Comparison of ENCODE assay signal across 1 cellular context in genomic region chr16:58249780-58250478, GRCh38.
TF ChIP-seq lines count a peak whose summit lies in the region.

No MANE protein-coding gene starts in this region.

TF ChIP-seq in K562, 482 proteins besides CTCF, POLR2A, EP300 and RAD21 (continued from another document and continues in another):
- TF ChIP-seq ZNF263 (CRISPR knock-in tag; IDR thresholded peaks at IDR 0.05; ENCODE audit: borderline replicate concordance) (no peak), BHLHE40 (IDR thresholded peaks at IDR 0.05; ENCODE audit: low read length) (peak; percentile 21; the same call in 1 of the 2 replicates), RBM25 (IDR thresholded peaks at IDR 0.05; ENCODE audit: low read depth, low read length, severe bottlenecking) (peak; percentile 51), HDAC1 (IDR thresholded peaks at IDR 0.05) (peak in 1 of 2 experiments; percentile 98; a peak in 3 of 4 replicates), PKNOX1 (IDR thresholded peaks at IDR 0.05) (peak; percentile 72), ZNF699 (CRISPR knock-in tag; IDR thresholded peaks at IDR 0.05; ENCODE audit: insufficient replicate concordance) (no peak), MXI1 (IDR thresholded peaks at IDR 0.05; ENCODE audit: low read depth, low read length) (peak; percentile 98), CBX1 (IDR thresholded peaks at IDR 0.05; ENCODE audit: low read depth) (0 out of 2 replicates have a peak, but pooled peaks have one; percentile 24), RBM22 (IDR thresholded peaks at IDR 0.05; ENCODE audit: low read depth, low read length, poor library complexity, severe bottlenecking) (peak; percentile 100), TEAD2 (tag; IDR thresholded peaks at IDR 0.05) (no peak), BMI1 (IDR thresholded peaks at IDR 0.05; ENCODE audit: low read length) (peak; percentile 93), EGR1 (conservative IDR thresholded peaks at IDR 0.05) (0 out of 2 replicates have a peak, but pooled peaks have one; percentile 3), SUPT5H (IDR thresholded peaks at IDR 0.05) (peak; percentile 61), MTA3 (IDR thresholded peaks at IDR 0.05; ENCODE audit: borderline replicate concordance) (peak; percentile 67; the same call in 1 of the 2 replicates), CTBP1 (IDR thresholded peaks at IDR 0.05; ENCODE audit: borderline replicate concordance) (peak; percentile 75; the same call in 1 of the 2 replicates), TCF3 (CRISPR knock-in tag; IDR thresholded peaks at IDR 0.05) (no peak; the same call in 1 of the 2 replicates), NBN (IDR thresholded peaks at IDR 0.05; ENCODE audit: low read depth) (peak; percentile 51; the same call in 1 of the 2 replicates), MLLT1 (IDR thresholded peaks at IDR 0.05) (no peak), ZNF395 (CRISPR knock-in tag; IDR thresholded peaks at IDR 0.05) (peak; percentile 73; the same call in 1 of the 2 replicates), RBFOX2 (IDR thresholded peaks at IDR 0.05; ENCODE audit: low read depth, low read length) (peak; percentile 75), HNRNPH1 (optimal IDR thresholded peaks at IDR 0.05; ENCODE audit: low read depth, low read length) (no peak), PHF20 (IDR thresholded peaks at IDR 0.05; ENCODE audit: partially characterized antibody) (peak; percentile 92), MNT (conservative IDR thresholded peaks at IDR 0.05) (peak; percentile 86 to 95), TAF15 (IDR thresholded peaks at IDR 0.05; ENCODE audit: low read depth, low read length) (no peak), MYC (IDR thresholded peaks at IDR 0.05; ENCODE audit: low read depth, low read length) (no peak), MYC (CRISPR knock-in tag; IDR thresholded peaks at IDR 0.05; ENCODE audit: borderline replicate concordance, low read depth) (no peak), ESRRA (IDR thresholded peaks at IDR 0.05; ENCODE audit: borderline replicate concordance, low read depth) (no peak), GABPB1 (CRISPR knock-in tag; IDR thresholded peaks at IDR 0.05) (peak; percentile 34; the same call in 1 of the 2 replicates), SRF (CRISPR knock-in tag; IDR thresholded peaks at IDR 0.05) (0 out of 4 replicates have a peak, but pooled peaks of 1 of the 2 experiments have one; percentile 21), ZBTB7A (IDR thresholded peaks at IDR 0.05; ENCODE audit: borderline replicate concordance, control insufficient read depth, low read depth, low read length) (peak; percentile 6; the same call in 1 of the 2 replicates), CSDE1 (IDR thresholded peaks at IDR 0.05) (peak in 1 of 2 experiments; percentile 95; a peak in 2 of 4 replicates), MAZ (CRISPR knock-in tag; conservative IDR thresholded peaks at IDR 0.05 in 1 of 2, IDR thresholded peaks at IDR 0.05 in 1 of 2) (peak; percentile 74 to 84; a peak in 2 of 4 replicates), ZBTB17 (CRISPR knock-in tag; IDR thresholded peaks at IDR 0.05) (0 out of 2 replicates have a peak, but pooled peaks have one; percentile 56), HCFC1 (IDR thresholded peaks at IDR 0.05; ENCODE audit: low read depth, low read length) (peak; percentile 86), SMAD4 (CRISPR knock-in tag; conservative IDR thresholded peaks at IDR 0.05) (peak; percentile 27; the same call in 1 of the 2 replicates), CBFA2T3 (IDR thresholded peaks at IDR 0.05) (no peak), HOXB6 (CRISPR knock-in tag; IDR thresholded peaks at IDR 0.05; ENCODE audit: borderline replicate concordance) (no peak), SP1 (CRISPR knock-in tag; IDR thresholded peaks at IDR 0.05) (peak; percentile 88), GABPA (tag; conservative IDR thresholded peaks at IDR 0.05; ENCODE audit: low read depth) (peak; percentile 74), ZNF217 (CRISPR knock-in tag; IDR thresholded peaks at IDR 0.05) (no peak), MAX (CRISPR knock-in tag; IDR thresholded peaks at IDR 0.05) (peak; percentile 73)
- TF ChIP-seq, protein P1, sequence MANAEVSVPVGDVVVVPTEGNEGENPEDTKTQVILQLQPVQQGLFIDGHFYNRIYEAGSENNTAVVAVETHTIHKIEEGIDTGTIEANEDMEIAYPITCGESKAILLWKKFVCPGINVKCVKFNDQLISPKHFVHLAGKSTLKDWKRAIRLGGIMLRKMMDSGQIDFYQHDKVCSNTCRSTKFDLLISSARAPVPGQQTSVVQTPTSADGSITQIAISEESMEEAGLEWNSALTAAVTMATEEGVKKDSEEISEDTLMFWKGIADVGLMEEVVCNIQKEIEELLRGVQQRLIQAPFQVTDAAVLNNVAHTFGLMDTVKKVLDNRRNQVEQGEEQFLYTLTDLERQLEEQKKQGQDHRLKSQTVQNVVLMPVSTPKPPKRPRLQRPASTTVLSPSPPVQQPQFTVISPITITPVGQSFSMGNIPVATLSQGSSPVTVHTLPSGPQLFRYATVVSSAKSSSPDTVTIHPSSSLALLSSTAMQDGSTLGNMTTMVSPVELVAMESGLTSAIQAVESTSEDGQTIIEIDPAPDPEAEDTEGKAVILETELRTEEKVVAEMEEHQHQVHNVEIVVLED (CRISPR knock-in tag; IDR thresholded peaks at IDR 0.05): peak; percentile 39; the same call in 1 of the 2 replicates
- TF ChIP-seq, protein P2, sequence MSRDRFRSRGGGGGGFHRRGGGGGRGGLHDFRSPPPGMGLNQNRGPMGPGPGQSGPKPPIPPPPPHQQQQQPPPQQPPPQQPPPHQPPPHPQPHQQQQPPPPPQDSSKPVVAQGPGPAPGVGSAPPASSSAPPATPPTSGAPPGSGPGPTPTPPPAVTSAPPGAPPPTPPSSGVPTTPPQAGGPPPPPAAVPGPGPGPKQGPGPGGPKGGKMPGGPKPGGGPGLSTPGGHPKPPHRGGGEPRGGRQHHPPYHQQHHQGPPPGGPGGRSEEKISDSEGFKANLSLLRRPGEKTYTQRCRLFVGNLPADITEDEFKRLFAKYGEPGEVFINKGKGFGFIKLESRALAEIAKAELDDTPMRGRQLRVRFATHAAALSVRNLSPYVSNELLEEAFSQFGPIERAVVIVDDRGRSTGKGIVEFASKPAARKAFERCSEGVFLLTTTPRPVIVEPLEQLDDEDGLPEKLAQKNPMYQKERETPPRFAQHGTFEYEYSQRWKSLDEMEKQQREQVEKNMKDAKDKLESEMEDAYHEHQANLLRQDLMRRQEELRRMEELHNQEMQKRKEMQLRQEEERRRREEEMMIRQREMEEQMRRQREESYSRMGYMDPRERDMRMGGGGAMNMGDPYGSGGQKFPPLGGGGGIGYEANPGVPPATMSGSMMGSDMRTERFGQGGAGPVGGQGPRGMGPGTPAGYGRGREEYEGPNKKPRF (IDR thresholded peaks at IDR 0.05; ENCODE audit: low read depth, low read length): no peak
- TF ChIP-seq, protein P3, sequence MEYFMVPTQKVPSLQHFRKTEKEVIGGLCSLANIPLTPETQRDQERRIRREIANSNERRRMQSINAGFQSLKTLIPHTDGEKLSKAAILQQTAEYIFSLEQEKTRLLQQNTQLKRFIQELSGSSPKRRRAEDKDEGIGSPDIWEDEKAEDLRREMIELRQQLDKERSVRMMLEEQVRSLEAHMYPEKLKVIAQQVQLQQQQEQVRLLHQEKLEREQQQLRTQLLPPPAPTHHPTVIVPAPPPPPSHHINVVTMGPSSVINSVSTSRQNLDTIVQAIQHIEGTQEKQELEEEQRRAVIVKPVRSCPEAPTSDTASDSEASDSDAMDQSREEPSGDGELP (CRISPR knock-in tag; IDR thresholded peaks at IDR 0.05; ENCODE audit: borderline replicate concordance): peak; percentile 86
- TF ChIP-seq, protein P4, sequence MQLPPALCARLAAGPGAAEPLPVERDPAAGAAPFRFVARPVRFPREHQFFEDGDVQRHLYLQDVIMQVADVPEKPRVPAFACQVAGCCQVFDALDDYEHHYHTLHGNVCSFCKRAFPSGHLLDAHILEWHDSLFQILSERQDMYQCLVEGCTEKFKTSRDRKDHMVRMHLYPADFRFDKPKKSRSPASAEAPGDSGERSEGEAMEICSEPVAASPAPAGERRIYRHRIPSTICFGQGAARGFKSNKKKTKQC (CRISPR knock-in tag; IDR thresholded peaks at IDR 0.05): peak; percentile 59; the same call in 1 of the 2 replicates
- TF ChIP-seq, protein P5, sequence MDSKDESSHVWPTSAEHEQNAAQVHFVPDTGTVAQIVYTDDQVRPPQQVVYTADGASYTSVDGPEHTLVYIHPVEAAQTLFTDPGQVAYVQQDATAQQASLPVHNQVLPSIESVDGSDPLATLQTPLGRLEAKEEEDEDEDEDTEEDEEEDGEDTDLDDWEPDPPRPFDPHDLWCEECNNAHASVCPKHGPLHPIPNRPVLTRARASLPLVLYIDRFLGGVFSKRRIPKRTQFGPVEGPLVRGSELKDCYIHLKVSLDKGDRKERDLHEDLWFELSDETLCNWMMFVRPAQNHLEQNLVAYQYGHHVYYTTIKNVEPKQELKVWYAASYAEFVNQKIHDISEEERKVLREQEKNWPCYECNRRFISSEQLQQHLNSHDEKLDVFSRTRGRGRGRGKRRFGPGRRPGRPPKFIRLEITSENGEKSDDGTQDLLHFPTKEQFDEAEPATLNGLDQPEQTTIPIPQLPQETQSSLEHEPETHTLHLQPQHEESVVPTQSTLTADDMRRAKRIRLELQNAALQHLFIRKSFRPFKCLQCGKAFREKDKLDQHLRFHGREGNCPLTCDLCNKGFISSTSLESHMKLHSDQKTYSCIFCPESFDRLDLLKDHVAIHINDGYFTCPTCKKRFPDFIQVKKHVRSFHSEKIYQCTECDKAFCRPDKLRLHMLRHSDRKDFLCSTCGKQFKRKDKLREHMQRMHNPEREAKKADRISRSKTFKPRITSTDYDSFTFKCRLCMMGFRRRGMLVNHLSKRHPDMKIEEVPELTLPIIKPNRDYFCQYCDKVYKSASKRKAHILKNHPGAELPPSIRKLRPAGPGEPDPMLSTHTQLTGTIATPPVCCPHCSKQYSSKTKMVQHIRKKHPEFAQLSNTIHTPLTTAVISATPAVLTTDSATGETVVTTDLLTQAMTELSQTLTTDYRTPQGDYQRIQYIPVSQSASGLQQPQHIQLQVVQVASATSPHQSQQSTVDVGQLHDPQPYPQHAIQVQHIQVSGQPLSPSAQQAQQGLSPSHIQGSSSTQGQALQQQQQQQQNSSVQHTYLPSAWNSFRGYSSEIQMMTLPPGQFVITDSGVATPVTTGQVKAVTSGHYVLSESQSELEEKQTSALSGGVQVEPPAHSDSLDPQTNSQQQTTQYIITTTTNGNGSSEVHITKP (IDR thresholded peaks at IDR 0.05; ENCODE audit: partially characterized antibody): peak; percentile 89
- TF ChIP-seq, protein P6, sequence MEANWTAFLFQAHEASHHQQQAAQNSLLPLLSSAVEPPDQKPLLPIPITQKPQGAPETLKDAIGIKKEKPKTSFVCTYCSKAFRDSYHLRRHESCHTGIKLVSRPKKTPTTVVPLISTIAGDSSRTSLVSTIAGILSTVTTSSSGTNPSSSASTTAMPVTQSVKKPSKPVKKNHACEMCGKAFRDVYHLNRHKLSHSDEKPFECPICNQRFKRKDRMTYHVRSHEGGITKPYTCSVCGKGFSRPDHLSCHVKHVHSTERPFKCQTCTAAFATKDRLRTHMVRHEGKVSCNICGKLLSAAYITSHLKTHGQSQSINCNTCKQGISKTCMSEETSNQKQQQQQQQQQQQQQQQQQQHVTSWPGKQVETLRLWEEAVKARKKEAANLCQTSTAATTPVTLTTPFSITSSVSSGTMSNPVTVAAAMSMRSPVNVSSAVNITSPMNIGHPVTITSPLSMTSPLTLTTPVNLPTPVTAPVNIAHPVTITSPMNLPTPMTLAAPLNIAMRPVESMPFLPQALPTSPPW (CRISPR knock-in tag; IDR thresholded peaks at IDR 0.05): peak; percentile 78
